In genomic region chr4:40375620-40376019, GRCh38 we compare ENCODE assay signal across 27 cellular contexts. TPM values are rescaled to one million over a fixed set of nuclear protein-coding genes. Genes with fewer than 3 reads are reported as not detected.
DNase-seq lines count a peak whose midpoint lies in the region; ATAC-seq, FAIRE-seq and TF ChIP-seq lines count a peak whose summit lies in the region.
"Had no signal": no experiment of that assay in that cellular context is flagged by ENCODE, and none has a peak within 500 bp of the region (broad histone marks: within the 10 kb centered on the region; RNA-seq: fewer than 3 reads in every experiment).

No MANE protein-coding gene starts in this region.

- TF ChIP-seq POLR2A in HepG2 (IDR thresholded peaks at IDR 0.05; ENCODE audit: insufficient read depth in 1 of 2, low read depth in 2 of 2, low read length in 2 of 2) (no peak), right lobe of liver (IDR thresholded peaks at IDR 0.05) (no peak)

- BruUV-seq in HepG2 (replicated peaks; lab: Mats Ljungman, UMichigan), result no TSS peak

- POLR2A ChIA-PET in HepG2 (lab: Yijun Ruan, JAX), result no interaction called here
- POLR2A ChIA-PET in HEK293 (lab: Yijun Ruan, JAX), result no interaction called here

- WGBS in liver, result 77% methylated on average over 2 of the region's 2 CpGs
- 45% methylated on average over 2 of the region's 2 CpGs for WGBS in HepG2 (ENCODE audit: low lambda C conversion rate)
- WGBS in right lobe of liver (ENCODE audit: insufficient coverage, low coverage, low lambda C conversion rate, missing lambda C conversion rate), result 72% methylated on average over 2 of the region's 2 CpGs

- ATAC-seq in HepG2, result no peak
- no peak for ATAC-seq in right lobe of liver
- no peak for ATAC-seq in HG02571 (IDR thresholded peaks at IDR 0.05; ENCODE audit: unreplicated experiment)
- ATAC-seq: GM12878 had no signal

- intact Hi-C loops in HepG2 (cut with micrococcal nuclease; ENCODE audit: unreplicated experiment), result no loop called here
- intact Hi-C loops in right lobe of liver (cut with DNase I), result no loop called here

- H4K20me1 ChIP-seq in HepG2 (ENCODE audit: insufficient read depth, low read length), result no peaks in the 10 kb centered on the region
- H4K20me1 ChIP-seq: BLaER1 had no signal

- no peak for TF ChIP-seq CTCF in liver (IDR thresholded peaks at IDR 0.05; ENCODE audit: low read depth, low read length, missing input control)
- TF ChIP-seq CTCF in HepG2 (CRISPR knock-in tag; IDR thresholded peaks at IDR 0.05), result no peak
- TF ChIP-seq CTCF in HEK293 (tag by site-specific recombination; IDR thresholded peaks at IDR 0.05), result no peak
- TF ChIP-seq CTCF in right lobe of liver (IDR thresholded peaks at IDR 0.05), result no peak
- TF ChIP-seq CTCF in GM13977 (IDR thresholded peaks at IDR 0.05; ENCODE audit: extremely low read depth, insufficient read depth, missing control alignments), result no peak

- H3K27ac ChIP-seq in liver (ENCODE audit: low read depth in 1 of 2, low read length in 2 of 2) (peak overlapping the region; percentile 62 to 63), HepG2 (ENCODE audit: extremely low read length, insufficient read depth, low read length) (no peak overlapping the region), HEK293 (ENCODE audit: extremely low read depth, low read depth, low read length) (no peak overlapping the region), right lobe of liver (peak overlapping the region; percentile 6 to 83 (median 30))
- H3K27ac ChIP-seq: BLaER1 had no signal

- no peak overlapping the region for H3K9ac ChIP-seq in liver (ENCODE audit: low read depth in 1 of 2, low read length in 2 of 2)
- H3K9ac ChIP-seq in HepG2 (ENCODE audit: insufficient read depth, low read depth, low read length), result no peak overlapping the region
- H3K9ac ChIP-seq: BLaER1 had no signal

- no peak for DNase-seq in HepG2 (ENCODE audit: low spot score)
- DNase-seq in right lobe of liver, result no peak
- DNase-seq in GM13977 (ENCODE audit: low spot score), result no peak
- DNase-seq: 8988T; ACHN; BE2C; C1 segment of cervical spinal cord; CD4-positive, alpha-beta memory T cell; CD4-positive, CD25-positive, alpha-beta regulatory T cell; CD8-positive, alpha-beta memory T cell; COR-L47; DMS 273 treated with DMSO at 0.1 percent for 48 hours; DMS153; DMS53; DMS79; DND-41; EL; GDM1 had no signal

- H3K36me3 ChIP-seq in liver (ENCODE audit: control insufficient read depth in 4 of 4, insufficient read depth in 3 of 4, low read depth in 1 of 4, low read length in 3 of 4) (no peaks in the 10 kb centered on the region), HepG2 (replicated peaks in 1 of 2; ENCODE audit: control insufficient read depth in 1 of 2, insufficient read depth in 2 of 2, low read length in 2 of 2) (no peaks in the 10 kb centered on the region), HEK293 (ENCODE audit: control insufficient read depth in 2 of 2, insufficient read depth in 1 of 2, low read length in 2 of 2) (no peaks in the 10 kb centered on the region), right lobe of liver (no peaks in the 10 kb centered on the region)
- H3K36me3 ChIP-seq: BE2C, BLaER1 had no signal

- no peak overlapping the region for H3K4me2 ChIP-seq in HepG2 (ENCODE audit: low read depth, low read length)
- H3K4me2 ChIP-seq: BLaER1 had no signal

- H3K4me1 ChIP-seq in liver (ENCODE audit: control insufficient read depth in 4 of 4, insufficient read depth in 4 of 4, low read length in 3 of 4) (peaks cover 0 to 21% (median 15%) of the 10 kb centered on the region in 4 donors), HepG2 (ENCODE audit: insufficient read depth, low read length) (peaks cover 4% of the 10 kb centered on the region; the same call in 1 of the 2 replicates), HEK293 (ENCODE audit: control insufficient read depth, insufficient read depth, low read length) (no peaks in the 10 kb centered on the region), right lobe of liver (peaks cover 0 to 12% (median 5%) of the 10 kb centered on the region in 4 donors)
- H3K4me1 ChIP-seq: BE2C, BLaER1 had no signal

- H3K4me3 ChIP-seq in liver (ENCODE audit: low read depth in 1 of 3, low read length in 3 of 3) (peak overlapping the region in 2 of 3 donors; percentile 17 to 32), HepG2 (replicated peaks in 1 of 3; ENCODE audit: insufficient read depth in 1 of 3, low read depth in 2 of 3, low read length in 3 of 3) (no peak overlapping the region), HEK293 (ENCODE audit: low read depth, low read length) (no peak overlapping the region), right lobe of liver (peak overlapping the region in 2 of 3 donors; percentile 26 to 42)
- H3K4me3 ChIP-seq: BLaER1, GM12878 had no signal

- no peaks in the 10 kb centered on the region for H3K27me3 ChIP-seq in liver (ENCODE audit: control insufficient read depth in 4 of 4, insufficient read depth in 4 of 4, low read length in 3 of 4)
- H3K27me3 ChIP-seq in HepG2 (ENCODE audit: control insufficient read depth in 1 of 2, insufficient read depth in 2 of 2, low read length in 2 of 2), result peaks cover 0 to 1% of the 10 kb centered on the region in 2 experiments; a peak in 2 of 5 replicates
- H3K27me3 ChIP-seq in right lobe of liver, result no peaks in the 10 kb centered on the region
- H3K27me3 ChIP-seq: BE2C, BLaER1 had no signal

- in situ Hi-C loops in HepG2 (cut with HindIII; ENCODE audit: extremely low pct_ligation_motif_present, low pct_unique_long_range_greater_than_20kb) (no loop called here), GM13977 (cut with MboI; ENCODE audit: low pct_unique_long_range_greater_than_20kb, low sequenced_read_pairs, unreplicated experiment) (no loop called here)

- CTCF ChIA-PET in HepG2 (lab: Yijun Ruan, JAX; ENCODE audit: low intra/inter-chr PET ratio, low total read pairs) (no interaction called here), HEK293 (lab: Yijun Ruan, JAX) (no interaction called here)

- no peaks in the 10 kb centered on the region for H3K79me2 ChIP-seq in HepG2 (ENCODE audit: insufficient read depth, low read length)

- H3K9me3 ChIP-seq in liver (ENCODE audit: control insufficient read depth in 4 of 4, low read length in 3 of 4) (no peaks in the 10 kb centered on the region), HepG2 (ENCODE audit: low read length) (no peaks in the 10 kb centered on the region), HEK293 (ENCODE audit: control insufficient read depth, insufficient read depth, low read depth, low read length) (no peaks in the 10 kb centered on the region), right lobe of liver (no peaks in the 10 kb centered on the region)
- H3K9me3 ChIP-seq: BE2C, BLaER1 had no signal

- TF ChIP-seq RAD21 in liver (IDR thresholded peaks at IDR 0.05) (no peak), HepG2 (CRISPR knock-in tag; IDR thresholded peaks at IDR 0.05) (no peak)

- TF ChIP-seq EP300 in HepG2 (IDR thresholded peaks at IDR 0.05; ENCODE audit: low read depth in 2 of 2, low read length in 2 of 2) (no peak), HepG2 (CRISPR knock-in tag; IDR thresholded peaks at IDR 0.05; ENCODE audit: borderline replicate concordance) (no peak)

- no peak overlapping the region for H2AFZ ChIP-seq in HepG2 (ENCODE audit: low read length)

- no peak for FAIRE-seq in HepG2 (lab: Jason Lieb, UNC)
- FAIRE-seq: A204.1, GM12878, GM12892, GM19239 had no signal

TF ChIP-seq in liver, 16 proteins besides CTCF, POLR2A, EP300 and RAD21:
- no peak for TF ChIP-seq TAF1 (conservative IDR thresholded peaks at IDR 0.05)
TF ChIP-seq in liver: peak in this region for 0.

TF ChIP-seq in HepG2, 621 proteins besides CTCF, POLR2A, EP300 and RAD21 (continues in another document):
- TF ChIP-seq ZNF430 (CRISPR knock-in tag; IDR thresholded peaks at IDR 0.05) (no peak), MYC (CRISPR knock-in tag; IDR thresholded peaks at IDR 0.05; ENCODE audit: borderline replicate concordance) (no peak), TARDBP (CRISPR knock-in tag; IDR thresholded peaks at IDR 0.05) (no peak), CEBPG (CRISPR knock-in tag; IDR thresholded peaks at IDR 0.05) (no peak), ZFP36L2 (CRISPR knock-in tag; IDR thresholded peaks at IDR 0.05) (no peak), YY1 (IDR thresholded peaks at IDR 0.05; ENCODE audit: insufficient read depth, insufficient replicate concordance, low read depth, low read length) (no peak), ZNF296 (CRISPR knock-in tag; conservative IDR thresholded peaks at IDR 0.05) (no peak)

TF ChIP-seq in HEK293, 187 proteins besides CTCF, POLR2A, EP300 and RAD21:
- TF ChIP-seq ZNF623 (tag by site-specific recombination; IDR thresholded peaks at IDR 0.05) (peak; percentile 79), ZEB2 (tag by site-specific recombination; IDR thresholded peaks at IDR 0.05) (no peak)

RNA-seq across cellular contexts. Expression of gene CHRNA9, which starts 40.5 kb away (rescaled TPM):
- total RNA-seq in liver, result not detected
- polyA plus RNA-seq in liver, result not detected
- total RNA-seq in HepG2 (2016; rRNA removed; fragmentation: Illumina TruSeq; extraction: Trizol), result not detected in 2 replicates
- total RNA-seq in HepG2 (2016; cell fraction: cytosol; rRNA removed; fragmentation: Illumina TruSeq; extraction: Trizol; ENCODE audit: low read depth), result not detected in 2 replicates
- total RNA-seq in HepG2 (2016; cell fraction: insoluble cytoplasmic fraction; rRNA removed; fragmentation: Illumina TruSeq; extraction: Trizol), result not detected in 2 replicates
- not detected in 2 replicates for total RNA-seq in HepG2 (2016; cell fraction: membrane; rRNA removed; fragmentation: Illumina TruSeq; extraction: Trizol)
- not detected in 2 replicates for total RNA-seq in HepG2 (2016; cell fraction: nucleus; rRNA removed; fragmentation: Illumina TruSeq; extraction: Trizol)
- polyA plus RNA-seq in HepG2 (2011; rRNA removed), result not detected in 2 replicates
- polyA plus RNA-seq in HepG2 (2011; cell fraction: cytosol; rRNA removed), result not detected in 2 replicates
- polyA plus RNA-seq in HepG2 (2011; cell fraction: nucleus; rRNA removed), result not detected in 2 replicates
- polyA plus RNA-seq in HepG2 (2012), result not detected in 2 replicates
- polyA plus RNA-seq in HepG2 (2016; cell fraction: cytosol; fragmentation: Illumina TruSeq; extraction: Trizol; ENCODE audit: low read depth), result not detected in 2 replicates
- polyA plus RNA-seq in HepG2 (2016; cell fraction: insoluble cytoplasmic fraction; fragmentation: Illumina TruSeq; extraction: Trizol; ENCODE audit: low read depth), result not detected in 2 replicates
- polyA plus RNA-seq in HepG2 (2016; cell fraction: membrane; fragmentation: Illumina TruSeq; extraction: Trizol; ENCODE audit: low read depth), result not detected in 2 replicates
- not detected in 2 replicates for polyA plus RNA-seq in HepG2 (2016; cell fraction: nucleus; fragmentation: Illumina TruSeq; extraction: Trizol; ENCODE audit: insufficient read depth, low read depth)
- 81.4 TPM in 1 of 2 replicates, not detected in the other for polyA minus RNA-seq in HepG2 (2011; rRNA and poly(A)+ RNA removed; ENCODE audit: low replicate concordance)
- polyA minus RNA-seq in HepG2 (2011; cell fraction: cytosol; rRNA and poly(A)+ RNA removed), result 0.35 TPM in 1 of 2 replicates, not detected in the other
- not detected in 2 replicates for polyA minus RNA-seq in HepG2 (2011; cell fraction: nucleus; rRNA and poly(A)+ RNA removed)
- total RNA-seq in right lobe of liver, result not detected
- total RNA-seq: CD4-positive, alpha-beta memory T cell; CD4-positive, CD25-positive, alpha-beta regulatory T cell; GM12878 had no signal
- polyA plus RNA-seq: CD14-positive monocyte; CD4-positive, alpha-beta memory T cell had no signal

Comparison
In these comparisons a context has a peak if more than half of its experiments do, and no peak if none do; other contexts are left out.
1. H3K27ac ChIP-seq: peak in liver (2 of 2) and right lobe of liver (3 of 3); none in HepG2 (single experiment) and HEK293 (single experiment).
2. H3K4me3 ChIP-seq: peak in liver (2 of 3) and right lobe of liver (2 of 3); none in HepG2 (0 of 3) and HEK293 (single experiment).